8 cellular contexts compared by ENCODE assay signal in the genomic region with DNA sequence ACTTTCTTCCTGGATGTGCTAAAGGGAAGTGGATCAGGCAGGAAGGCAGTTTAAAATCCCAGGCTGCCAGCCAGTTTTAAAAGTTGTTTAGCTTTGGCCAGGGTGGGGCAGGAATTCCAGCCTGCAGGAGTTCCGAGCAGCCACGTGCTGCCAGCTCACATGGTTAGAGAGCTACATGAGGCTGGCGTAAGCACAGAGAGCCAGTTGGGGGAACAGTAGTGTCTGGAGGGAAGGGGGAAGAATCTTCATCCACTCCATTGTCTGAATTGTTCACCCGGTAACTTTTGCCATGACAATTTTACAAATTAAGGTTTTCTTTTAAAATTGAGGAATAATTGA. TPM values are rescaled to one million over a fixed set of nuclear protein-coding genes. Genes with fewer than 3 reads are reported as not detected.
DNase-seq lines count a peak whose midpoint lies in the region; ATAC-seq and TF ChIP-seq lines count a peak whose summit lies in the region.

No MANE protein-coding gene starts in this region.

- DNase-seq in NCI-H2196 (lab: John Stamatoyannopoulos, UW; ENCODE audit: unreplicated experiment) (peak; percentile 77), NCI-H2196 treated with DMSO at 0.1 percent for 48 hours (lab: John Stamatoyannopoulos, UW; ENCODE audit: unreplicated experiment) (no peak), fibroblast of pulmonary artery (ENCODE audit: low read depth) (peak; percentile 94), omental fat pad (ENCODE audit: low spot score) (peak; percentile 82), cortex of kidney (lab: John Stamatoyannopoulos, UW) (no peak), NCI-H82 treated with DMSO at 0.1 percent for 48 hours (lab: John Stamatoyannopoulos, UW; ENCODE audit: unreplicated experiment) (no peak)

- no peak overlapping the region for H3K4me3 ChIP-seq in fibroblast of pulmonary artery (replicated peaks; ENCODE audit: low read depth, low read length)

- ATAC-seq in SK-N-SH treated with all-trans-retinoic acid at 6 μM for 48 hours (peak; percentile 69), omental fat pad (ENCODE audit: low FRiP score) (peak; percentile 65), GM21390 (IDR thresholded peaks at IDR 0.05; ENCODE audit: unreplicated experiment) (no peak)

- no peak for TF ChIP-seq CTCF in fibroblast of pulmonary artery (IDR thresholded peaks at IDR 0.05; ENCODE audit: low read length, missing control alignments)
- no peak for TF ChIP-seq CTCF in omental fat pad (IDR thresholded peaks at IDR 0.05)

TF ChIP-seq in SK-N-SH treated with all-trans-retinoic acid at 6 μM for 48 hours, 23 proteins besides CTCF, POLR2A, EP300 and RAD21:
- TF ChIP-seq ARNTL (CRISPR knock-in tag; IDR thresholded peaks at IDR 0.05; ENCODE audit: borderline replicate concordance, low read depth) (0 out of 2 replicates have a peak, but pooled peaks have one; percentile 63), SNAI2 (CRISPR knock-in tag; IDR thresholded peaks at IDR 0.05) (no peak; the same call in 1 of the 2 replicates), ZC3H10 (CRISPR knock-in tag; IDR thresholded peaks at IDR 0.05) (peak; percentile 63; the same call in 1 of the 2 replicates), ZNF8 (CRISPR knock-in tag; IDR thresholded peaks at IDR 0.05) (no peak), TOX (CRISPR knock-in tag; IDR thresholded peaks at IDR 0.05; ENCODE audit: borderline replicate concordance) (0 out of 2 replicates have a peak, but pooled peaks have one; percentile 20), ZFP3 (CRISPR knock-in tag; IDR thresholded peaks at IDR 0.05) (0 out of 2 replicates have a peak, but pooled peaks have one; percentile 15), GLIS3 (CRISPR knock-in tag; IDR thresholded peaks at IDR 0.05) (no peak), ISL1 (CRISPR knock-in tag; IDR thresholded peaks at IDR 0.05) (peak; percentile 49; the same call in 1 of the 2 replicates), OSR1 (CRISPR knock-in tag; IDR thresholded peaks at IDR 0.05) (no peak), RARB (CRISPR knock-in tag; IDR thresholded peaks at IDR 0.05) (no peak)
- TF ChIP-seq, protein P1, sequence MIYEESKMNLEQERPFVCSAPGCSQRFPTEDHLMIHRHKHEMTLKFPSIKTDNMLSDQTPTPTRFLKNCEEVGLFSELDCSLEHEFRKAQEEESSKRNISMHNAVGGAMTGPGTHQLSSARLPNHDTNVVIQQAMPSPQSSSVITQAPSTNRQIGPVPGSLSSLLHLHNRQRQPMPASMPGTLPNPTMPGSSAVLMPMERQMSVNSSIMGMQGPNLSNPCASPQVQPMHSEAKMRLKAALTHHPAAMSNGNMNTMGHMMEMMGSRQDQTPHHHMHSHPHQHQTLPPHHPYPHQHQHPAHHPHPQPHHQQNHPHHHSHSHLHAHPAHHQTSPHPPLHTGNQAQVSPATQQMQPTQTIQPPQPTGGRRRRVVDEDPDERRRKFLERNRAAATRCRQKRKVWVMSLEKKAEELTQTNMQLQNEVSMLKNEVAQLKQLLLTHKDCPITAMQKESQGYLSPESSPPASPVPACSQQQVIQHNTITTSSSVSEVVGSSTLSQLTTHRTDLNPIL (CRISPR knock-in tag; IDR thresholded peaks at IDR 0.05; ENCODE audit: low read depth), result no peak

RNA-seq across cellular contexts. Expression of a gene that starts 12.0 kb away (rescaled TPM):
- total RNA-seq in omental fat pad, result 10 to 100 TPM; 11.7 to 44.3 (median 25.6) TPM

RNA-seq across cellular contexts. Expression of a gene that starts 12.2 kb away (rescaled TPM):
- total RNA-seq in omental fat pad, result 10 to 100 TPM; 10.9 to 19.2 (median 11.4) TPM

RNA-seq across cellular contexts. Expression of a gene that starts 21.6 kb away (rescaled TPM):
- total RNA-seq in omental fat pad, result 10 to 100 TPM; 52.2 to 98.4 (median 76.8) TPM

RNA-seq across cellular contexts. Expression of a gene that starts 26.9 kb away (rescaled TPM):
- total RNA-seq in omental fat pad, result under 1 TPM in 1 of 4 donors, not detected in 3; 0.56 TPM

RNA-seq across cellular contexts. Expression of a gene that starts 38.5 kb away (rescaled TPM):
- total RNA-seq in omental fat pad, result 10 to 100 TPM; 21.8 to 37.8 (median 29.7) TPM

Comparison
In these comparisons a context has a peak if more than half of its experiments do, and no peak if none do; other contexts are left out.
1. DNase-seq: peak in NCI-H2196 (single experiment), fibroblast of pulmonary artery (single experiment) and omental fat pad (single experiment); none in NCI-H2196 treated with DMSO at 0.1 percent for 48 hours (single experiment), cortex of kidney (single experiment) and NCI-H82 treated with DMSO at 0.1 percent for 48 hours (single experiment).